20 cellular contexts compared by ENCODE assay signal in genomic region chr11:44944181-44944852, GRCh38. TPM values are rescaled to one million over a fixed set of nuclear protein-coding genes. Genes with fewer than 3 reads are reported as not detected.
DNase-seq lines count a peak whose midpoint lies in the region; ATAC-seq and TF ChIP-seq lines count a peak whose summit lies in the region.
"Had no signal": no experiment of that assay in that cellular context is flagged by ENCODE, and none has a peak within 500 bp of the region (broad histone marks: within the 10 kb centered on the region; RNA-seq: fewer than 3 reads in every experiment).

No MANE protein-coding gene starts in this region.

- CTCF ChIA-PET in activated B cell treated with CpG ODN at 0.5 μM for 24 hours (lab: Charles Lee), result interaction anchor here (1.4 to 24.5 kb wide), 4 partner anchors 7 to 160 kb away, joined by 3 to 1010 read pairs (median 20); no protein-coding TSS in a partner anchor

- TF ChIP-seq CTCF in DOHH2 (IDR thresholded peaks at IDR 0.05; ENCODE audit: low read depth, low read length, poor library complexity, severe bottlenecking) (no peak), activated B cell treated with CpG ODN at 0.5 μM for 24 hours (IDR thresholded peaks at IDR 0.05) (no peak), mesothelial cell of epicardium (IDR thresholded peaks at IDR 0.05; ENCODE audit: unreplicated experiment) (no peak)

- in situ Hi-C loops in KBM-7 (cut with MboI; ENCODE audit: low pct_unique_long_range_greater_than_20kb, low sequenced_read_pairs), result loop anchor here (5.0 to 25.0 kb wide), 2 partner anchors 158 to 343 kb away; partner anchors contain the start of gene SYT13

- H3F3A ChIP-seq in DOHH2 (ENCODE audit: control insufficient read depth, insufficient read depth), result peaks cover 8% of the 10 kb centered on the region

- H3K4me3 Mint-ChIP-seq in IgD-negative memory B cell (peak overlapping the region in 2 of 4 donors; percentile 78 to 89), activated B cell treated with CpG ODN at 0.5 μM for 24 hours (no peak overlapping the region), mesothelial cell of epicardium (no peak overlapping the region)
- H3K4me3 Mint-ChIP-seq: activated CD8-positive, alpha-beta T cell treated with anti-CD3 and anti-CD28 coated beads for 36 hours; activated naive CD8-positive, alpha-beta T cell treated with anti-CD3 and anti-CD28 coated beads, Interleukin-2, amount 10 ng/mL, durations not matched to agents 7 days and 5 days; natural killer cell treated with Interleukin-12 subunit alpha and Interleukin-12 subunit beta and Interleukin-15 and Interleukin-18, amount 100 ng/mL, for 72 hours had no signal

- peaks cover 40% of the 10 kb centered on the region for H3K4me1 ChIP-seq in DOHH2 (ENCODE audit: control insufficient read depth, low read length)

- ATAC-seq in activated B cell treated with CpG ODN at 0.5 μM for 24 hours (ENCODE audit: low read depth), result no peak
- ATAC-seq: activated CD8-positive, alpha-beta T cell treated with anti-CD3 and anti-CD28 coated beads for 36 hours; natural killer cell treated with Interleukin-12 subunit alpha and Interleukin-12 subunit beta and Interleukin-15 and Interleukin-18, amount 100 ng/mL, for 72 hours; PC-3 had no signal

- H3K9me3 ChIP-seq in DOHH2 (ENCODE audit: control insufficient read depth, insufficient read depth, low read length), result no peaks in the 10 kb centered on the region
- H3K9me3 ChIP-seq: tibial artery had no signal

- H3K27me3 Mint-ChIP-seq in IgD-negative memory B cell, result no peaks in the 10 kb centered on the region
- H3K27me3 Mint-ChIP-seq in activated B cell treated with CpG ODN at 0.5 μM for 24 hours, result no peaks in the 10 kb centered on the region
- no peaks in the 10 kb centered on the region for H3K27me3 Mint-ChIP-seq in mesothelial cell of epicardium (ENCODE audit: low read depth)
- H3K27me3 Mint-ChIP-seq: activated CD8-positive, alpha-beta T cell treated with anti-CD3 and anti-CD28 coated beads for 36 hours had no signal

- H3K9me3 Mint-ChIP-seq in IgD-negative memory B cell (no peaks in the 10 kb centered on the region), activated B cell treated with CpG ODN at 0.5 μM for 24 hours (no peaks in the 10 kb centered on the region), mesothelial cell of epicardium (no peaks in the 10 kb centered on the region)
- H3K9me3 Mint-ChIP-seq: activated CD8-positive, alpha-beta T cell treated with anti-CD3 and anti-CD28 coated beads for 36 hours; activated naive CD8-positive, alpha-beta T cell treated with anti-CD3 and anti-CD28 coated beads, Interleukin-2, amount 10 ng/mL, durations not matched to agents 7 days and 5 days; natural killer cell treated with Interleukin-12 subunit alpha and Interleukin-12 subunit beta and Interleukin-15 and Interleukin-18, amount 100 ng/mL, for 72 hours had no signal

- H3K4me1 Mint-ChIP-seq in IgD-negative memory B cell (peaks cover 29 to 62% (median 44%) of the 10 kb centered on the region in 3 donors), activated B cell treated with CpG ODN at 0.5 μM for 24 hours (peaks cover 99% of the 10 kb centered on the region), mesothelial cell of epicardium (peaks cover 30% of the 10 kb centered on the region)

- H3K36me3 ChIP-seq in DOHH2 (ENCODE audit: control insufficient read depth, low read length), result no peaks in the 10 kb centered on the region

- H3K79me2 ChIP-seq in DOHH2 (ENCODE audit: control insufficient read depth, low read length), result no peaks in the 10 kb centered on the region

- no peaks in the 10 kb centered on the region for H4K20me1 ChIP-seq in DOHH2 (ENCODE audit: control insufficient read depth, insufficient read depth, low read depth, low read length)

- DNase-seq in activated B cell treated with CpG ODN at 0.5 μM for 24 hours (no peak), mesothelial cell of epicardium (ENCODE audit: low spot score in 2 of 2, unreplicated experiment in 2 of 2) (no peak), KBM-7 (no peak), DMS153 (lab: John Stamatoyannopoulos, UW) (no peak), NCI-H1436 (lab: John Stamatoyannopoulos, UW) (no peak), hypothalamus (lab: John Stamatoyannopoulos, UW) (no peak)
- DNase-seq: activated CD8-positive, alpha-beta T cell treated with anti-CD3 and anti-CD28 coated beads for 36 hours; activated naive CD8-positive, alpha-beta T cell treated with anti-CD3 and anti-CD28 coated beads, Interleukin-2, amount 10 ng/mL, durations not matched to agents 7 days and 5 days; activated T-cell treated with anti-CD3 and anti-CD28 coated beads, Interleukin-2, amount 50 U/mL, for 48 hours; AML-193; effector CD4-positive, alpha-beta T cell; head of caudate nucleus; Karpas-422; mammary epithelial cell; NCI-H510A; tibial artery had no signal

- POLR2A ChIA-PET in activated B cell treated with CpG ODN at 0.5 μM for 24 hours (lab: Charles Lee), result interaction anchor here (0.7 to 2.1 kb wide), 8 partner anchors 82 to 904 kb away, joined by 3 to 9 read pairs (median 4); no protein-coding TSS in a partner anchor

- no peak overlapping the region for H3K27ac ChIP-seq in DOHH2 (ENCODE audit: low read depth, low read length)
- H3K27ac ChIP-seq: tibial artery had no signal

- H3K4me3 ChIP-seq in DOHH2 (ENCODE audit: low read length), result no peak overlapping the region
- H3K4me3 ChIP-seq: tibial artery had no signal

- H3K4me2 ChIP-seq in DOHH2 (ENCODE audit: low read length), result peak overlapping the region; percentile 81; the same call in 1 of the 2 replicates

- intact Hi-C loops in activated B cell treated with CpG ODN at 0.5 μM for 24 hours (cut with micrococcal nuclease), result loop anchor here (5.0 to 10.0 kb wide), 3 partner anchors 33 to 1760 kb away; partner anchors contain the start of genes ARHGAP1, SLC35C1 and ZNF408

- no peaks in the 10 kb centered on the region for H3K9me2 ChIP-seq in DOHH2 (replicated peaks; ENCODE audit: control insufficient read depth, low read length)

- peak overlapping the region; percentile 86 to 96 (median 95) for H3K27ac Mint-ChIP-seq in IgD-negative memory B cell
- peak overlapping the region; percentile 66 for H3K27ac Mint-ChIP-seq in activated B cell treated with CpG ODN at 0.5 μM for 24 hours
- H3K27ac Mint-ChIP-seq in mesothelial cell of epicardium, result peak overlapping the region; percentile 4
- H3K27ac Mint-ChIP-seq: activated CD8-positive, alpha-beta T cell treated with anti-CD3 and anti-CD28 coated beads for 36 hours; activated naive CD8-positive, alpha-beta T cell treated with anti-CD3 and anti-CD28 coated beads, Interleukin-2, amount 10 ng/mL, durations not matched to agents 7 days and 5 days; natural killer cell treated with Interleukin-12 subunit alpha and Interleukin-12 subunit beta and Interleukin-15 and Interleukin-18, amount 100 ng/mL, for 72 hours had no signal

- peaks cover 13% of the 10 kb centered on the region for H3K27me3 ChIP-seq in DOHH2 (ENCODE audit: control insufficient read depth, low read length)
- H3K27me3 ChIP-seq: tibial artery had no signal

- H3K36me3 Mint-ChIP-seq in IgD-negative memory B cell (peaks cover 2% of the 10 kb centered on the region), activated B cell treated with CpG ODN at 0.5 μM for 24 hours (ENCODE audit: low read depth) (peaks cover 33% of the 10 kb centered on the region), mesothelial cell of epicardium (peaks cover 5% of the 10 kb centered on the region)
- H3K36me3 Mint-ChIP-seq: activated naive CD8-positive, alpha-beta T cell treated with anti-CD3 and anti-CD28 coated beads, Interleukin-2, amount 10 ng/mL, durations not matched to agents 7 days and 5 days; natural killer cell treated with Interleukin-12 subunit alpha and Interleukin-12 subunit beta and Interleukin-15 and Interleukin-18, amount 100 ng/mL, for 72 hours had no signal

RNA-seq across cellular contexts. Expression of gene TP53I11, which starts 6.4 kb away (rescaled TPM):
- polyA plus RNA-seq in IgD-negative memory B cell, result 44.0 TPM
- total RNA-seq in activated B cell treated with CpG ODN at 0.5 μM for 24 hours (145 and 175 TPM in 2 replicates), mesothelial cell of epicardium (71.0 to 81.0 TPM (median 73.1 TPM) in 3 replicates)

Comparison
In these comparisons a context has a peak if more than half of its experiments do, and no peak if none do; other contexts are left out.
1. H3K27ac Mint-ChIP-seq: peak in every context shown above with its lines; median percentile 95 in IgD-negative memory B cell; 66 in activated B cell treated with CpG ODN at 0.5 μM for 24 hours; 4 in mesothelial cell of epicardium.